ENCODE assay signal across 14 cellular contexts in genomic region chr19:18699403-18700054, GRCh38. TPM values are rescaled to one million over a fixed set of nuclear protein-coding genes. Genes with fewer than 3 reads are reported as not detected.
DNase-seq lines count a peak whose midpoint lies in the region; ATAC-seq and TF ChIP-seq lines count a peak whose summit lies in the region.
"Had no signal": no experiment of that assay in that cellular context is flagged by ENCODE, and none has a peak within 500 bp of the region (broad histone marks: within the 10 kb centered on the region; RNA-seq: fewer than 3 reads in every experiment).

No MANE protein-coding gene starts in this region.

- no peak for TF ChIP-seq CTCF in ascending aorta (IDR thresholded peaks at IDR 0.05)

- TF ChIP-seq RAD21 in Ishikawa (IDR thresholded peaks at IDR 0.05; ENCODE audit: low read depth): no peak; the same call in 1 of the 2 replicates

- TF ChIP-seq EP300 in Ishikawa (IDR thresholded peaks at IDR 0.05; ENCODE audit: borderline replicate concordance): peak; percentile 88; the same call in 1 of the 2 replicates

- CTCF ChIA-PET in naive thymus-derived CD4-positive, alpha-beta T cell (lab: Charles Lee): no interaction called here

- intact Hi-C loops in ascending aorta (cut with DNase I): no loop called here
- intact Hi-C loops in naive thymus-derived CD4-positive, alpha-beta T cell (cut with micrococcal nuclease): loop anchor here (1.0 to 5.0 kb wide), 5 partner anchors 15 to 177 kb away; partner anchors contain the start of genes ELL (in 1 of the 2) and UPF1 (in 1 of the 2)

- H3K4me1 Mint-ChIP-seq in naive thymus-derived CD4-positive, alpha-beta T cell: peaks cover 24 to 52% (median 29%) of the 10 kb centered on the region in 7 donors

- H4K20me1 ChIP-seq in BLaER1: peaks cover 97% of the 10 kb centered on the region

- ATAC-seq in naive thymus-derived CD4-positive, alpha-beta T cell: no peak

- no peaks in the 10 kb centered on the region for H3K36me3 Mint-ChIP-seq in naive thymus-derived CD4-positive, alpha-beta T cell

- H3K4me3 Mint-ChIP-seq in naive thymus-derived CD4-positive, alpha-beta T cell: peak overlapping the region; percentile 78 to 95 (median 91)

- H3K4me3 ChIP-seq in BLaER1 (peak overlapping the region; percentile 58), ascending aorta (no peak overlapping the region)
- peak overlapping the region; percentile 71 for H3K4me3 ChIP-seq in naive thymus-derived CD4-positive, alpha-beta T cell (ENCODE audit: low read length)

- DNase-seq in ascending aorta (ENCODE audit: low spot score in 2 of 2) (no peak), HCEC 1CT (no peak), NCI-H146 treated with DMSO at 0.1 percent for 48 hours (lab: John Stamatoyannopoulos, UW; ENCODE audit: unreplicated experiment) (no peak), COLO829 (ENCODE audit: low spot score) (no peak)
- DNase-seq in naive thymus-derived CD4-positive, alpha-beta T cell: no peak
- no peak for DNase-seq in stimulated activated CD4-positive, alpha-beta T cell treated with anti-CD3 and anti-CD28 coated beads, Interleukin-2, amount 100 ng/mL, for 24 hours
- DNase-seq: COR-L47, foreskin melanocyte, left lung, NCI-H2227 treated with DMSO at 0.1 percent for 48 hours, psoas muscle, uterus had no signal

- peak overlapping the region; percentile 74 for H3K27ac ChIP-seq in BLaER1
- peak overlapping the region; percentile 72 to 82 for H3K27ac ChIP-seq in ascending aorta
- peak overlapping the region; percentile 76 for H3K27ac ChIP-seq in naive thymus-derived CD4-positive, alpha-beta T cell (ENCODE audit: low read depth, low read length)

- peaks cover 63% of the 10 kb centered on the region for H3K4me1 ChIP-seq in BLaER1
- peaks cover 7 to 10% of the 10 kb centered on the region in 2 donors for H3K4me1 ChIP-seq in ascending aorta
- peaks cover 24 to 38% of the 10 kb centered on the region in 2 donors for H3K4me1 ChIP-seq in naive thymus-derived CD4-positive, alpha-beta T cell (ENCODE audit: control insufficient read depth in 2 of 2, insufficient read depth in 2 of 2, low read length in 2 of 2)

- peaks cover 0 to 4% (median 0%) of the 10 kb centered on the region in 5 donors for H3K27me3 Mint-ChIP-seq in naive thymus-derived CD4-positive, alpha-beta T cell

- H3K36me3 ChIP-seq in BLaER1 (no peaks in the 10 kb centered on the region), ascending aorta (no peaks in the 10 kb centered on the region)
- no peaks in the 10 kb centered on the region for H3K36me3 ChIP-seq in naive thymus-derived CD4-positive, alpha-beta T cell (ENCODE audit: control insufficient read depth in 2 of 3, insufficient read depth in 3 of 3, low read length in 3 of 3)
- H3K36me3 ChIP-seq: left lung, uterus had no signal

- H3K9me3 ChIP-seq in BLaER1 (no peaks in the 10 kb centered on the region), ascending aorta (no peaks in the 10 kb centered on the region)
- H3K9me3 ChIP-seq in naive thymus-derived CD4-positive, alpha-beta T cell (ENCODE audit: control insufficient read depth in 2 of 3, low read length in 3 of 3): no peaks in the 10 kb centered on the region
- H3K9me3 ChIP-seq: left lung, psoas muscle, uterus had no signal

- no peaks in the 10 kb centered on the region for H3K27me3 ChIP-seq in BLaER1
- H3K27me3 ChIP-seq in ascending aorta: no peaks in the 10 kb centered on the region
- H3K27me3 ChIP-seq in naive thymus-derived CD4-positive, alpha-beta T cell (ENCODE audit: control insufficient read depth in 2 of 2, insufficient read depth in 2 of 2, low read length in 2 of 2): no peaks in the 10 kb centered on the region
- H3K27me3 ChIP-seq: left lung, uterus had no signal

- H3K27ac Mint-ChIP-seq in naive thymus-derived CD4-positive, alpha-beta T cell: peak overlapping the region; percentile 36 to 98 (median 94)

- POLR2A ChIA-PET in naive thymus-derived CD4-positive, alpha-beta T cell (lab: Charles Lee): interaction anchor here (0.6 to 2.4 kb wide), 4 partner anchors 11 to 220 kb away, joined by 3 to 17 read pairs (median 4); partner anchors contain the start of genes COPE and DDX49

- H3K9ac ChIP-seq in BLaER1: peak overlapping the region; percentile 64

- H3K9me3 Mint-ChIP-seq in naive thymus-derived CD4-positive, alpha-beta T cell: no peaks in the 10 kb centered on the region

- H3K4me2 ChIP-seq in BLaER1: peak overlapping the region; percentile 92

TF ChIP-seq in Ishikawa, 13 proteins besides CTCF, POLR2A, EP300 and RAD21:
- no peak for TF ChIP-seq TAF1 (IDR thresholded peaks at IDR 0.05; ENCODE audit: low read depth)
- TF ChIP-seq REST (IDR thresholded peaks at IDR 0.05; ENCODE audit: low read depth): peak; percentile 43
- TF ChIP-seq TEAD4 (IDR thresholded peaks at IDR 0.05): peak; percentile 65; the same call in 1 of the 2 replicates
- TF ChIP-seq FOXM1 (IDR thresholded peaks at IDR 0.05; ENCODE audit: borderline replicate concordance, low read depth): peak; percentile 61
- TF ChIP-seq ZBTB7A (IDR thresholded peaks at IDR 0.05; ENCODE audit: low read depth): peak; percentile 91
- TF ChIP-seq USF1 (IDR thresholded peaks at IDR 0.05): no peak
- peak; percentile 86 for TF ChIP-seq TCF12 (IDR thresholded peaks at IDR 0.05; ENCODE audit: low read depth)
- peak; percentile 96 for TF ChIP-seq NFIC (IDR thresholded peaks at IDR 0.05)
- no peak for TF ChIP-seq EGR1 (IDR thresholded peaks at IDR 0.05)
- peak; percentile 42 for TF ChIP-seq MAX (IDR thresholded peaks at IDR 0.05)
- no peak for TF ChIP-seq YY1 (IDR thresholded peaks at IDR 0.05; ENCODE audit: low read depth)
- TF ChIP-seq CEBPB (IDR thresholded peaks at IDR 0.05): no peak
- TF ChIP-seq CREB1 (IDR thresholded peaks at IDR 0.05; ENCODE audit: low read depth): no peak
TF ChIP-seq in Ishikawa: peak in this region for 7.

RNA-seq across cellular contexts. Expression of gene CRTC1, which starts 16.0 kb away (rescaled TPM):
- total RNA-seq in ascending aorta: 10.0 TPM
- 10 to 100 TPM in 4 of 5 experiments, 1 to 10 TPM in 1; 8.4 to 23.4 (median 22.3) TPM for total RNA-seq in naive thymus-derived CD4-positive, alpha-beta T cell
- polyA plus RNA-seq in naive thymus-derived CD4-positive, alpha-beta T cell: 1 to 10 TPM in 1 of 2 donors, under 1 TPM in 1; 0.97 to 1.7 TPM

Comparison
In these comparisons a context has a peak if more than half of its experiments do, and no peak if none do; other contexts are left out.
1. H3K4me3 ChIP-seq: peak in BLaER1 (single experiment) and naive thymus-derived CD4-positive, alpha-beta T cell (single experiment); none in ascending aorta (0 of 2).
2. Peak in every context shown above with its lines, with median percentiles within 50 percentile points of each other: H3K27ac ChIP-seq.